ENCODE assay signal across 1 cellular context in the genomic region with DNA sequence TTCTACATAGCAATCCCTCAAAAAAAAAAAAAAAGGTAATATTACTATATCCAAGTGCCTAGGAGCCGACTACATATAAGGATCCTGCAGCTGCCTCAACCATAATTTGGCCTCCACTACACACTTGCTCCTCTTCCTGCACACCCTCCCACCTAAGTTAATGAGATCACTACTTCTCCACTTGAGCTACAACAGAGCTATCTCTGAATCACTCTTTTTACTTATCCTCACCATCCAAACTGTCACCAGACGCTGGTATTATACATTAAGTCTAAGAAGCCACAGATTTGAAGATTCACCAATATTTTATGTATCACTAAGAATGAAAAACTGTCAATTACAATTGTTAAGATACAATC.
A peak's percentile ranks its signal among the peaks of the same experiment; 100 is the strongest.
TF ChIP-seq lines count a peak whose summit lies in the region.

No MANE protein-coding gene starts in this region.

TF ChIP-seq in K562, 482 proteins besides CTCF, POLR2A, EP300 and RAD21:
- TF ChIP-seq, protein P1, sequence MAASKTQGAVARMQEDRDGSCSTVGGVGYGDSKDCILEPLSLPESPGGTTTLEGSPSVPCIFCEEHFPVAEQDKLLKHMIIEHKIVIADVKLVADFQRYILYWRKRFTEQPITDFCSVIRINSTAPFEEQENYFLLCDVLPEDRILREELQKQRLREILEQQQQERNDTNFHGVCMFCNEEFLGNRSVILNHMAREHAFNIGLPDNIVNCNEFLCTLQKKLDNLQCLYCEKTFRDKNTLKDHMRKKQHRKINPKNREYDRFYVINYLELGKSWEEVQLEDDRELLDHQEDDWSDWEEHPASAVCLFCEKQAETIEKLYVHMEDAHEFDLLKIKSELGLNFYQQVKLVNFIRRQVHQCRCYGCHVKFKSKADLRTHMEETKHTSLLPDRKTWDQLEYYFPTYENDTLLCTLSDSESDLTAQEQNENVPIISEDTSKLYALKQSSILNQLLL (CRISPR knock-in tag; IDR thresholded peaks at IDR 0.05; ENCODE audit: borderline replicate concordance), result no peak
- no peak for TF ChIP-seq LEF1 (IDR thresholded peaks at IDR 0.05)
- TF ChIP-seq POLR3A (IDR thresholded peaks at IDR 0.05; ENCODE audit: borderline replicate concordance, extremely low read depth, insufficient read depth, insufficient read length), result no peak
- TF ChIP-seq SP2 (IDR thresholded peaks at IDR 0.05; ENCODE audit: extremely low read depth, low read depth, low read length, poor library complexity, severe bottlenecking), result no peak
- TF ChIP-seq CBX8 (IDR thresholded peaks at IDR 0.05; ENCODE audit: borderline replicate concordance, extremely low read depth, low read depth, low read length, poor library complexity, severe bottlenecking), result no peak
- TF ChIP-seq JUND (IDR thresholded peaks at IDR 0.05; ENCODE audit: borderline replicate concordance, low read depth, low read length), result peak; percentile 28; the same call in 1 of the 2 replicates
- no peak for TF ChIP-seq JUND (tag; IDR thresholded peaks at IDR 0.05; ENCODE audit: borderline replicate concordance, low read depth, low read length)
- no peak for TF ChIP-seq ZNF764 (CRISPR knock-in tag; IDR thresholded peaks at IDR 0.05; ENCODE audit: low read depth)
